In the genomic region with DNA sequence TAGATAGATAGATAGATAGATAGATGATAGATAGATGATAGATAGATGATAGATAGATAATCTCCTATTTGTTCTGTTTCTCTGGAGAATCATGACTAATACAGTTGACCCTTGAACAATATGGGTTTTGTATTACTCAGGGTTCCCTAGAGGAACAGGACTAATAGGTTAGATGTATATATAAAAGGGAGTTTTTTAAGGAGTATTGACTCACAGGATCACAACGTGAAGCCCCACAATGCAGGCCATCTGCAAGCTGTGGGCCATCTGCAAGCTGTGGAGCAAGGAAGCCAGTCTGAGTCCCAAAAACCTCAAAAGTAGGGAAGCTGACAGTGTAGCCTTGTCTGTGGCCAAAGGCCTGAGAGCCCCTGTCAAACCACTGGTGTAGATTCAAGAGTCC, we compare ENCODE assay signal across 27 cellular contexts.
DNase-seq lines count a peak whose midpoint lies in the region; ATAC-seq, FAIRE-seq and TF ChIP-seq lines count a peak whose summit lies in the region.
"Had no signal": no experiment of that assay in that cellular context is flagged by ENCODE, and none has a peak within 500 bp of the region (broad histone marks: within the 10 kb centered on the region; RNA-seq: fewer than 3 reads in every experiment).

No MANE protein-coding gene starts in this region.

- no peaks in the 10 kb centered on the region for H3K79me2 ChIP-seq in PC-3 (ENCODE audit: low read length)

- no peak for DNase-seq in H54 (ENCODE audit: insufficient read length, low spot score)
- DNase-seq in PC-3: peak; percentile 32
- DNase-seq in epithelial cell of esophagus (ENCODE audit: low read depth): peak; percentile 29
- peak; percentile 9 for DNase-seq in kidney tubule cell (ENCODE audit: low spot score)
- DNase-seq in CD4-positive, alpha-beta T cell: no peak
- DNase-seq in DMS53 treated with DMSO at 0.1 percent for 48 hours (lab: John Stamatoyannopoulos, UW; ENCODE audit: unreplicated experiment): no peak
- DNase-seq: CD4-positive, CD25-positive, alpha-beta regulatory T cell; DMS53; GF-D8; IMR-90; KG1; NCI-H1048; NCI-H1417; NCI-H1694; NCI-H2029 treated with DMSO at 0.1 percent for 48 hours; NCI-H2227 treated with DMSO at 0.1 percent for 48 hours; NCI-H69; Peyer's patch; SIG-M5; SK-N-SH had no signal

- no peak overlapping the region for H3K9ac ChIP-seq in PC-3 (ENCODE audit: low read length)
- H3K9ac ChIP-seq: BLaER1, SK-N-SH had no signal

- POLR2A ChIA-PET in PC-3 (lab: Charles Lee; ENCODE audit: unreplicated experiment): interaction anchor here (0.6 kb wide), 1 partner anchor 470 kb away, joined by 4 read pairs; no protein-coding TSS in a partner anchor
- POLR2A ChIA-PET in CD4-positive, alpha-beta T cell (lab: Charles Lee): no interaction called here

- no peaks in the 10 kb centered on the region for H3K4me1 ChIP-seq in PC-3 (ENCODE audit: insufficient read depth, low read length)
- H3K4me1 ChIP-seq: BLaER1, Peyer's patch had no signal

- H3K4me2 ChIP-seq in PC-3 (ENCODE audit: low read length): no peak overlapping the region
- H3K4me2 ChIP-seq: BLaER1, SK-N-SH had no signal

- TF ChIP-seq POLR2A in H54 (IDR thresholded peaks at IDR 0.05; ENCODE audit: low read depth, low read length): no peak

- CTCF ChIA-PET in PC-3 (lab: Charles Lee): no interaction called here
- CTCF ChIA-PET in CD4-positive, alpha-beta T cell (lab: Charles Lee): no interaction called here

- no peaks in the 10 kb centered on the region for H4K20me1 ChIP-seq in PC-3 (ENCODE audit: low read length)
- H4K20me1 ChIP-seq: BLaER1 had no signal

- no peak overlapping the region for H3K27ac Mint-ChIP-seq in CD4-positive, alpha-beta T cell
- H3K27ac Mint-ChIP-seq: CD4-positive, CD25-positive, alpha-beta regulatory T cell had no signal

- no peak overlapping the region for H2AFZ ChIP-seq in PC-3 (ENCODE audit: low read length)

- ATAC-seq in PC-3 (no peak), HG02884 (IDR thresholded peaks at IDR 0.05; ENCODE audit: unreplicated experiment) (no peak), HG02759 (IDR thresholded peaks at IDR 0.05; ENCODE audit: unreplicated experiment) (no peak)
- ATAC-seq in CD4-positive, alpha-beta T cell (ENCODE audit: poor library complexity): no peak
- ATAC-seq: HCT116 had no signal

- no peak overlapping the region for H3K4me3 ChIP-seq in PC-3 (ENCODE audit: low read length)
- H3K4me3 ChIP-seq in epithelial cell of esophagus (ENCODE audit: low read length): no peak overlapping the region
- H3K4me3 ChIP-seq: BLaER1, Peyer's patch had no signal

- intact Hi-C loops in PC-3 (cut with micrococcal nuclease): no loop called here
- intact Hi-C loops in CD4-positive, alpha-beta T cell (cut with DNase I, micrococcal nuclease): no loop called here

- peak; percentile 87 for FAIRE-seq in H54 (lab: Jason Lieb, UNC)
- FAIRE-seq: A204.1, GM12891, H1 had no signal

- H3K4me1 Mint-ChIP-seq in CD4-positive, alpha-beta T cell (ENCODE audit: low read depth): no peaks in the 10 kb centered on the region
- H3K4me1 Mint-ChIP-seq: CD4-positive, CD25-positive, alpha-beta regulatory T cell had no signal

- H3K27me3 ChIP-seq in PC-3 (ENCODE audit: low read length): 0 out of 2 replicates have a peak, but pooled peaks cover 4% of the 10 kb centered on the region
- no peaks in the 10 kb centered on the region for H3K27me3 ChIP-seq in CD4-positive, alpha-beta T cell (ENCODE audit: control insufficient read depth, insufficient read depth, low read length)
- H3K27me3 ChIP-seq: BLaER1, Peyer's patch had no signal

- H3K9me3 ChIP-seq in PC-3 (ENCODE audit: low read length): no peaks in the 10 kb centered on the region
- H3K9me3 ChIP-seq in CD4-positive, alpha-beta T cell (ENCODE audit: control insufficient read depth, low read length): no peaks in the 10 kb centered on the region
- H3K9me3 ChIP-seq: BLaER1, Peyer's patch, SK-N-SH had no signal

- H3F3A ChIP-seq in PC-3 (ENCODE audit: low read length, unreplicated experiment): no peaks in the 10 kb centered on the region

- H3K36me3 ChIP-seq in PC-3 (ENCODE audit: low read depth, low read length): no peaks in the 10 kb centered on the region
- H3K36me3 ChIP-seq: BLaER1, Peyer's patch had no signal

- no peaks in the 10 kb centered on the region for H3K27me3 Mint-ChIP-seq in CD4-positive, alpha-beta T cell
- H3K27me3 Mint-ChIP-seq: CD4-positive, CD25-positive, alpha-beta regulatory T cell had no signal

- H3K9me2 ChIP-seq in PC-3 (replicated peaks; ENCODE audit: low read length): no peaks in the 10 kb centered on the region
- H3K9me2 ChIP-seq: SK-N-SH had no signal

- no TSS peak for BruUV-seq in PC-3 (replicated peaks; lab: Mats Ljungman, UMichigan)

- TF ChIP-seq CTCF in PC-3 (conservative IDR thresholded peaks at IDR 0.05; ENCODE audit: low read depth, low read length) (no peak), epithelial cell of esophagus (IDR thresholded peaks at IDR 0.05; ENCODE audit: insufficient read depth, low read depth, low read length, missing control alignments) (no peak)
- no peak for TF ChIP-seq CTCF in CD4-positive, alpha-beta T cell (IDR thresholded peaks at IDR 0.05)

- no peaks in the 10 kb centered on the region for H3K9me3 Mint-ChIP-seq in CD4-positive, alpha-beta T cell

- H3K36me3 Mint-ChIP-seq in CD4-positive, alpha-beta T cell (ENCODE audit: low read depth): no peaks in the 10 kb centered on the region
- H3K36me3 Mint-ChIP-seq: CD4-positive, CD25-positive, alpha-beta regulatory T cell had no signal

- H3K4me3 Mint-ChIP-seq in CD4-positive, alpha-beta T cell: no peak overlapping the region
- H3K4me3 Mint-ChIP-seq: CD4-positive, CD25-positive, alpha-beta regulatory T cell had no signal

- no peak overlapping the region for H3K27ac ChIP-seq in PC-3 (ENCODE audit: low read length)
- H3K27ac ChIP-seq in CD4-positive, alpha-beta T cell (ENCODE audit: low read depth, low read length): no peak overlapping the region
- H3K27ac ChIP-seq: BLaER1, Peyer's patch had no signal

Comparison
In these comparisons a context has a peak if more than half of its experiments do, and no peak if none do; other contexts are left out.
1. DNase-seq: peak in PC-3 (single experiment), epithelial cell of esophagus (single experiment) and kidney tubule cell (single experiment); none in H54 (single experiment), CD4-positive, alpha-beta T cell (0 of 10) and DMS53 treated with DMSO at 0.1 percent for 48 hours (single experiment).